19 cellular contexts compared by ENCODE assay signal in the genomic region with DNA sequence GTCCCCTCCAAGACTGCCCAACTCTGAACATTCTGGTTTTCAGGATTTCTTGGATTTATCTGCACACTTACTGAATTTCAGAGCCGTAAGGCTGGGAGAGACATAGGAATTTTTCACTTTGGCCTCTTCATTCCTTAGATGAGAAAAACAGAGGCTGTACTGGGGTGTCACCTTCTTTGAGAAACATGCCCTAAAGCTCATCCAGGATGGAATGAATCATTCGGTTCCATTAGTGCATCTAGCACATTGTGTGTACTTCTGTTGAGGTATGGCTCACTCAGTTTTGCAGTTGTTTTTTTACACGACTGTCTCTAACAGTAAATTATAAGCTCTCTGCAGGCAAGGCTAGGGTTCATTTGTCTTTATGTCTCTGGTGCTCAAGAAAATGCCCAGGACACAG.
"Had no signal": no experiment of that assay in that cellular context is flagged by ENCODE, and none has a peak within 500 bp of the region (broad histone marks: within the 10 kb centered on the region; RNA-seq: fewer than 3 reads in every experiment).

No MANE protein-coding gene starts in this region.

- H3K9me3 ChIP-seq: lower lobe of right lung, stomach, testis, upper lobe of left lung had no signal

- H3K27me3 ChIP-seq: testis, upper lobe of left lung had no signal

- H3K36me3 ChIP-seq: cardiac muscle cell, lower lobe of right lung, stomach, upper lobe of left lung, WERI-Rb-1 had no signal

- H3K27me3 Mint-ChIP-seq: activated naive CD4-positive, alpha-beta T cell treated with anti-CD3 and anti-CD28 coated beads, Interleukin-2, amount 50 U/mL, for 24 hours had no signal

- H3K27ac ChIP-seq: cardiac muscle cell, epithelial cell of prostate, lower lobe of right lung, stomach, testis, upper lobe of left lung, WERI-Rb-1 had no signal

- DNase-seq: activated CD4-positive, alpha-beta T cell treated with anti-CD3 and anti-CD28 coated beads for 1 hour; activated effector memory CD4-positive, alpha-beta T cell treated with anti-CD3 and anti-CD28 coated beads, Interleukin-2, amount 50 U/mL, for 16 hours; activated T-cell treated with anti-CD3 and anti-CD28 coated beads, Interleukin-2, amount 50 U/mL, for 4 hours; dermis blood vessel endothelial cell; foreskin fibroblast; glutamatergic neuron; hippocampal formation; left colon; lower lobe of right lung; stomach; testis; upper lobe of left lung; WERI-Rb-1 had no signal

- H3K27ac Mint-ChIP-seq: activated naive CD4-positive, alpha-beta T cell treated with anti-CD3 and anti-CD28 coated beads, Interleukin-2, amount 50 U/mL, for 24 hours; mesothelial cell of epicardium; progenitor cell of endocrine pancreas had no signal

- H3K4me3 ChIP-seq: cardiac muscle cell, lower lobe of right lung, stomach, testis, upper lobe of left lung had no signal

- H3K36me3 Mint-ChIP-seq: activated naive CD4-positive, alpha-beta T cell treated with anti-CD3 and anti-CD28 coated beads, Interleukin-2, amount 50 U/mL, for 24 hours; mesothelial cell of epicardium had no signal

- H3K9me3 Mint-ChIP-seq: activated naive CD4-positive, alpha-beta T cell treated with anti-CD3 and anti-CD28 coated beads, Interleukin-2, amount 50 U/mL, for 24 hours; activated T-cell treated with anti-CD3 and anti-CD28 coated beads, Interleukin-2, amount 50 U/mL, for 4 hours had no signal

- H3K4me3 Mint-ChIP-seq: activated naive CD4-positive, alpha-beta T cell treated with anti-CD3 and anti-CD28 coated beads, Interleukin-2, amount 50 U/mL, for 24 hours; activated T-cell treated with anti-CD3 and anti-CD28 coated beads, Interleukin-2, amount 50 U/mL, for 4 hours; mesothelial cell of epicardium had no signal

- FAIRE-seq: islet of Langerhans had no signal

- H3K4me1 ChIP-seq: lower lobe of right lung, stomach, testis, upper lobe of left lung had no signal

- ATAC-seq: left colon, lower lobe of right lung had no signal
